ENCODE assay signal across 8 cellular contexts in genomic region chr9:92764381-92764987, GRCh38. TPM values are rescaled to one million over a fixed set of nuclear protein-coding genes. Genes with fewer than 3 reads are reported as not detected.
DNase-seq lines count a peak whose midpoint lies in the region; ATAC-seq and TF ChIP-seq lines count a peak whose summit lies in the region.

Gene BICD2, minus strand, starts transcription at chr9:92764833. Its CDS starts 89 bp downstream, at chr9:92764744.

- H3K36me3 Mint-ChIP-seq in Calu3 (ENCODE audit: insufficient read depth, unreplicated experiment) (peaks cover 43% of the 10 kb centered on the region), T-helper 17 cell (ENCODE audit: low read depth) (no peaks in the 10 kb centered on the region), osteocyte (ENCODE audit: unreplicated experiment) (no peaks in the 10 kb centered on the region)

- H3K9me3 Mint-ChIP-seq in Calu3 (ENCODE audit: low read depth, unreplicated experiment) (no peaks in the 10 kb centered on the region), osteocyte (ENCODE audit: unreplicated experiment) (no peaks in the 10 kb centered on the region)

- intact Hi-C loops in Calu3 (cut with micrococcal nuclease; ENCODE audit: unreplicated experiment) (no loop called here), posterior cingulate gyrus (cut with DNase I) (loop anchor here (2.0 to 10.0 kb wide), 3 partner anchors 26 to 650 kb away; partner anchors contain the start of gene SPTLC1)

- H3K27me3 Mint-ChIP-seq in Calu3 (ENCODE audit: unreplicated experiment), result peaks cover 14% of the 10 kb centered on the region
- H3K27me3 Mint-ChIP-seq in T-helper 17 cell, result no peaks in the 10 kb centered on the region
- H3K27me3 Mint-ChIP-seq in osteocyte (ENCODE audit: unreplicated experiment), result peaks cover 6% of the 10 kb centered on the region

- H3K27ac Mint-ChIP-seq in Calu3 (ENCODE audit: unreplicated experiment), result peak within 1 kb of the TSS; percentile 51
- peak within 1 kb of the TSS; percentile 91 for H3K27ac Mint-ChIP-seq in T-helper 17 cell
- H3K27ac Mint-ChIP-seq in osteocyte (ENCODE audit: unreplicated experiment), result peak within 1 kb of the TSS; percentile 93

- H3K4me3 ChIP-seq in fibroblast of villous mesenchyme (ENCODE audit: low read depth, low read length), result peak within 1 kb of the TSS; percentile 90

- no peak for DNase-seq in Calu3
- no peak for DNase-seq in T-helper 17 cell
- no peak for DNase-seq in fibroblast of villous mesenchyme (ENCODE audit: low read depth)
- DNase-seq in osteocyte (ENCODE audit: extremely low spot score, unreplicated experiment), result no peak
- no peak for DNase-seq in posterior cingulate gyrus
- no peak for DNase-seq in NCI-H2107 (lab: John Stamatoyannopoulos, UW)
- DNase-seq in NCI-H226, result no peak

- peak; percentile 88 for ATAC-seq in HG02571 (IDR thresholded peaks at IDR 0.05; ENCODE audit: unreplicated experiment)
- ATAC-seq in T-helper 17 cell, result no peak

- no TSS peak for BruUV-seq in Calu3 (replicated peaks; lab: Mats Ljungman, UMichigan)

- TF ChIP-seq CTCF in Calu3 (IDR thresholded peaks at IDR 0.05; ENCODE audit: unreplicated experiment) (no peak), fibroblast of villous mesenchyme (IDR thresholded peaks at IDR 0.05; ENCODE audit: insufficient read depth, low read depth, low read length) (no peak), osteocyte (IDR thresholded peaks at IDR 0.05) (no peak)

- H3K4me1 Mint-ChIP-seq in Calu3 (ENCODE audit: low read depth, unreplicated experiment) (peaks cover 22% of the 10 kb centered on the region), T-helper 17 cell (peaks cover 42% of the 10 kb centered on the region), osteocyte (ENCODE audit: unreplicated experiment) (peaks cover 33% of the 10 kb centered on the region)

- peak within 1 kb of the TSS; percentile 91 for H3K4me3 Mint-ChIP-seq in Calu3 (ENCODE audit: low read depth, unreplicated experiment)
- H3K4me3 Mint-ChIP-seq in T-helper 17 cell, result peak within 1 kb of the TSS; percentile 90
- H3K4me3 Mint-ChIP-seq in osteocyte (ENCODE audit: unreplicated experiment), result peak within 1 kb of the TSS; percentile 93

- CTCF ChIA-PET in Calu3 (lab: Charles Lee), result interaction anchor here (0.5 to 1.0 kb wide), 3 partner anchors 18 to 1494 kb away, joined by 3 to 6 read pairs (median 4); partner anchors contain the start of gene ZNF169

- H3K9me3 ChIP-seq in T-helper 17 cell (ENCODE audit: control insufficient read depth, low read length, poor library complexity, severe bottlenecking), result no peaks in the 10 kb centered on the region

RNA-seq across cellular contexts. Expression of gene BICD2, which starts in this region (rescaled TPM):
- total RNA-seq in Calu3 (2022) (18.7 and 21.9 TPM in 2 replicates), T-helper 17 cell (10 to 100 TPM; 22.9 to 34.0 TPM), fibroblast of villous mesenchyme (37.4 and 40.6 TPM in 2 replicates), osteocyte (34.8 and 35.4 TPM in 2 replicates)
